8 cellular contexts compared by ENCODE assay signal in the genomic region with DNA sequence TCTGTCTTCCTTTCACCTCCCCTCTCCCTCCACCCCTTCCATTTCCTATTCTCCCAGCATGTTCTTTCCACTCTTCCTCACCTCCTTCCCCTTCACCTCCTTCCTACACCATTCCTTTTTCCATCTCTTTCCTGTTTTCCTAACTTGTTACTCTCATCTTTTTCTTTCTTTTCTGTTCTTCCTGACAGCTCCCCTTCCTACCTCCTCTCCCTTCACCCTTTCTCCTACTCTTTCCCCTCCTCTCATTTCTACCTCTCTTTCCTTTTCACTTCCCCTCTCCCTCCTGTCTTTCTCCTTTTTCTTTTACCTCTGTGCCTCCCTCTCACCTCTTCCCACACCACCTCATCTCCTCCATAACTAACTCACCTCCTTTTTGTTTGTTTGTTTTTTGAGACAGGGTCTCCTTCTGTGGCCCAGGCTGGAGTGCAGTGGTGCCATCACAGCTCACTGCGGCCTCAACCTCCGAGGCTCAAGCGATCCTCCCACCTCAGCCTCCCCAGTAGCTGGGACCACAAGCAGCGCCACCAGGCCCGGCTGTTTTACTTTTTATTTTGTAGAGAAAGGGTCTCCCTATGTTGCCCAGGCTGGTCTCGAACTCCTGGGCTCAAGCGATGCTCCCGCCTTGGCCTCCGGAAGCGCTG. TPM values are rescaled to one million over a fixed set of nuclear protein-coding genes. Genes with fewer than 3 reads are reported as not detected.
A peak's percentile ranks its signal among the peaks of the same experiment; 100 is the strongest.
DNase-seq lines count a peak whose midpoint lies in the region; ATAC-seq and TF ChIP-seq lines count a peak whose summit lies in the region.

No MANE protein-coding gene starts in this region.

- H3K36me3 ChIP-seq in ACC112 (ENCODE audit: insufficient read depth, low read length) = no peaks in the 10 kb centered on the region
- no peaks in the 10 kb centered on the region for H3K36me3 ChIP-seq in Karpas-422 (ENCODE audit: insufficient read depth, low read length)
- H3K36me3 ChIP-seq in colonic mucosa = no peaks in the 10 kb centered on the region
- peaks cover 0 to 6% (median 0%) of the 10 kb centered on the region in 3 experiments for H3K36me3 ChIP-seq in naive thymus-derived CD4-positive, alpha-beta T cell (ENCODE audit: control insufficient read depth in 2 of 3, insufficient read depth in 3 of 3, low read length in 3 of 3)

- DNase-seq in Karpas-422 = no peak
- DNase-seq in colonic mucosa = no peak
- no peak for DNase-seq in naive thymus-derived CD4-positive, alpha-beta T cell
- DNase-seq in omental fat pad (ENCODE audit: low spot score) = no peak
- DNase-seq in NCI-H1105 (lab: John Stamatoyannopoulos, UW) = no peak
- no peak for DNase-seq in activated CD4-positive, alpha-beta T cell treated with anti-CD3 and anti-CD28 coated beads, Interleukin-2, amount 50 U/mL, for 1 hour

- peaks cover 21% of the 10 kb centered on the region for H3K4me1 ChIP-seq in ACC112 (ENCODE audit: control insufficient read depth, insufficient read depth, low read length, unreplicated experiment)
- peaks cover 40% of the 10 kb centered on the region for H3K4me1 ChIP-seq in Karpas-422 (ENCODE audit: low read length)
- peaks cover 6% of the 10 kb centered on the region for H3K4me1 ChIP-seq in colonic mucosa
- H3K4me1 ChIP-seq in naive thymus-derived CD4-positive, alpha-beta T cell (ENCODE audit: control insufficient read depth in 2 of 2, insufficient read depth in 2 of 2, low read length in 2 of 2) = peaks cover 20 to 21% of the 10 kb centered on the region in 2 donors

- H3K36me3 Mint-ChIP-seq in naive thymus-derived CD4-positive, alpha-beta T cell = peaks cover 0 to 2% (median 0%) of the 10 kb centered on the region in 5 donors

- TF ChIP-seq CTCF in colonic mucosa (IDR thresholded peaks at IDR 0.05) = no peak
- no peak for TF ChIP-seq CTCF in omental fat pad (IDR thresholded peaks at IDR 0.05)

- no peaks in the 10 kb centered on the region for H3K9me3 ChIP-seq in Karpas-422 (ENCODE audit: low read length)
- no peaks in the 10 kb centered on the region for H3K9me3 ChIP-seq in colonic mucosa
- no peaks in the 10 kb centered on the region for H3K9me3 ChIP-seq in naive thymus-derived CD4-positive, alpha-beta T cell (ENCODE audit: control insufficient read depth in 2 of 3, low read length in 3 of 3)

- H3K27me3 Mint-ChIP-seq in naive thymus-derived CD4-positive, alpha-beta T cell = peaks cover 0 to 12% (median 0%) of the 10 kb centered on the region in 5 donors

- H4K20me1 ChIP-seq in Karpas-422 (ENCODE audit: insufficient read depth, low read depth, low read length) = no peaks in the 10 kb centered on the region

- H3K27ac Mint-ChIP-seq in naive thymus-derived CD4-positive, alpha-beta T cell = peak overlapping the region; percentile 92 to 99 (median 96)

- H3K27ac ChIP-seq in ACC112 (ENCODE audit: low read depth, low read length) (peak overlapping the region; percentile 81; the same call in 1 of the 2 replicates), Karpas-422 (ENCODE audit: low read length) (no peak overlapping the region), colonic mucosa (peak overlapping the region; percentile 98)
- H3K27ac ChIP-seq in naive thymus-derived CD4-positive, alpha-beta T cell (ENCODE audit: low read depth, low read length) = peak overlapping the region; percentile 87

- H3K9me2 ChIP-seq in Karpas-422 (replicated peaks; ENCODE audit: insufficient read depth, low read length) = no peaks in the 10 kb centered on the region

- no peak for ATAC-seq in naive thymus-derived CD4-positive, alpha-beta T cell
- no peak for ATAC-seq in HG02870 (IDR thresholded peaks at IDR 0.05; ENCODE audit: unreplicated experiment)
- no peak for ATAC-seq in omental fat pad (ENCODE audit: low FRiP score)

- H3K4me3 ChIP-seq in ACC112 (ENCODE audit: low read depth, low read length) (peak overlapping the region; percentile 79), Karpas-422 (ENCODE audit: low read length) (peak overlapping the region; percentile 76), colonic mucosa (peak overlapping the region; percentile 83)
- H3K4me3 ChIP-seq in naive thymus-derived CD4-positive, alpha-beta T cell (ENCODE audit: low read length) = peak overlapping the region; percentile 99

- peaks cover 43% of the 10 kb centered on the region for H3K79me2 ChIP-seq in ACC112 (ENCODE audit: control insufficient read depth, insufficient read depth, low read length, unreplicated experiment)
- H3K79me2 ChIP-seq in Karpas-422 (ENCODE audit: low read length) = peaks cover 38% of the 10 kb centered on the region

- intact Hi-C loops in colonic mucosa (cut with DNase I) = no loop called here
- intact Hi-C loops in naive thymus-derived CD4-positive, alpha-beta T cell (cut with micrococcal nuclease) = loop anchor here (1.0 to 10.0 kb wide), 11 partner anchors 92 to 1193 kb away; a partner anchor contains a TSS

- H2AFZ ChIP-seq in ACC112 (ENCODE audit: low read length, unreplicated experiment) (peak overlapping the region; percentile 93), Karpas-422 (ENCODE audit: low read length) (0 out of 2 replicates have a peak overlapping the region, but pooled peaks have one; percentile 97)

- no peaks in the 10 kb centered on the region for H3K9me3 Mint-ChIP-seq in naive thymus-derived CD4-positive, alpha-beta T cell

- H3K9ac ChIP-seq in Karpas-422 (ENCODE audit: low read length) (peak overlapping the region; percentile 78), colonic mucosa (ENCODE audit: low read depth in 2 of 2, low read length in 2 of 2) (peak overlapping the region; percentile 31 to 97)

- CTCF ChIA-PET in naive thymus-derived CD4-positive, alpha-beta T cell (lab: Charles Lee) = no interaction called here

- H3K4me2 ChIP-seq in Karpas-422 (ENCODE audit: low read depth, low read length, poor library complexity, severe bottlenecking) = peak overlapping the region; percentile 92

- peak overlapping the region; percentile 91 to 100 (median 97) for H3K4me3 Mint-ChIP-seq in naive thymus-derived CD4-positive, alpha-beta T cell

- peaks cover 38 to 51% (median 48%) of the 10 kb centered on the region in 7 donors for H3K4me1 Mint-ChIP-seq in naive thymus-derived CD4-positive, alpha-beta T cell

- POLR2A ChIA-PET in naive thymus-derived CD4-positive, alpha-beta T cell (lab: Charles Lee) = interaction anchor here (0.6 to 0.9 kb wide), 3 partner anchors 186 to 1350 kb away, joined by 3 read pairs; no protein-coding TSS in a partner anchor

- H3K27me3 ChIP-seq in ACC112 (ENCODE audit: insufficient read depth, low read length) (no peaks in the 10 kb centered on the region), Karpas-422 (ENCODE audit: low read length) (no peaks in the 10 kb centered on the region), colonic mucosa (no peaks in the 10 kb centered on the region)
- H3K27me3 ChIP-seq in naive thymus-derived CD4-positive, alpha-beta T cell (ENCODE audit: control insufficient read depth in 2 of 2, insufficient read depth in 2 of 2, low read length in 2 of 2) = no peaks in the 10 kb centered on the region

RNA-seq across cellular contexts. Expression of a gene that starts 0.9 kb away (rescaled TPM):
- total RNA-seq in Karpas-422 (2014; rRNA removed; shearing (Covaris generic); ENCODE audit: low replicate concordance) = 28.7 and 37.9 TPM in 2 replicates
- 10 to 100 TPM; 46.9 to 74.1 TPM for total RNA-seq in colonic mucosa
- total RNA-seq in naive thymus-derived CD4-positive, alpha-beta T cell = 10 to 100 TPM; 24.2 to 33.5 (median 30.1) TPM
- polyA plus RNA-seq in naive thymus-derived CD4-positive, alpha-beta T cell = 10 to 100 TPM; 10.1 to 12.0 TPM
- total RNA-seq in omental fat pad = 10 to 100 TPM; 34.7 to 36.2 (median 35.2) TPM
